Comparison of ENCODE assay signal across 6 cellular contexts in genomic region chr13:41302743-41303142, GRCh38.
"Had no signal": no experiment of that assay in that cellular context is flagged by ENCODE, and none has a peak within 500 bp of the region (broad histone marks: within the 10 kb centered on the region; RNA-seq: fewer than 3 reads in every experiment).

No MANE protein-coding gene starts in this region.

- H3K4me3 ChIP-seq: GM23338, K562 had no signal

- H3K9me3 Mint-ChIP-seq: GM23338 had no signal

- ATAC-seq: GM23338, K562 had no signal

- H3K27ac ChIP-seq: HL-60 had no signal

- H3K27ac Mint-ChIP-seq: GM23338, H9 had no signal

- DNase-seq: H9, HCEC 1CT, IMR-90 had no signal

- H3K4me3 Mint-ChIP-seq: GM23338, H9 had no signal
